8 cellular contexts compared by ENCODE assay signal in the genomic region with DNA sequence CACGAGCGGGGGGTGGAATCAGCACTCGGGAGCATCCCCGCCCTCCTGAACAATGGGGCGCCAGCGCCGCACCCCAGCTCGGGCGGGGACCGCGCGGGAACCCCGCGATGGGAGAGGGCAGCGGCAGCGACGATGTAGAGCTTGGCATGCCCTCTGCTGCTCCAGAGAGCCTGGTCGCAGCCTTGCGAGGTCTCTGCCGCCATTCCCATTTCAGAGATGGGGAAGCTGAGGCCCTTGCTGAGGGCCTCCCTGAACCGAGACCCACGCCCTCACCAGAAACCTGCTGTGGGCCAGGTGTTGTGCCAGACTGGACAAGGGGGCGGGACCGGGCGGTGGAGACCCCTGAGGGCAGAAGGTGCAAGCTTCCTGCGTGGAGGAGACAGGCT. TPM values are rescaled to one million over a fixed set of nuclear protein-coding genes. Genes with fewer than 3 reads are reported as not detected.
DNase-seq lines count a peak whose midpoint lies in the region; ATAC-seq and TF ChIP-seq lines count a peak whose summit lies in the region.

No MANE protein-coding gene starts in this region.

- H3K4me3 Mint-ChIP-seq in neural crest cell = peak overlapping the region; percentile 71

- DNase-seq in SK-N-SH (no peak), neural crest cell (ENCODE audit: low read depth, low spot score) (peak; percentile 22), GM19238 (ENCODE audit: insufficient read length, low spot score) (no peak), GOT3 (lab: John Stamatoyannopoulos, UW) (no peak)
- DNase-seq in effector memory CD4-positive, alpha-beta T cell = no peak
- DNase-seq in activated CD4-positive, alpha-beta T cell treated with anti-CD3 and anti-CD28 coated beads, Interleukin-2, amount 50 U/mL, for 4 hours = no peak

- ATAC-seq in SK-N-SH treated with all-trans-retinoic acid at 6 μM for 48 hours = no peak

- H3K4me3 ChIP-seq in SK-N-SH (ENCODE audit: low read depth in 2 of 2, low read length in 1 of 2) (peak overlapping the region; percentile 78 to 84), KMS-11 (IDR thresholded peaks at IDR 0.05; ENCODE audit: insufficient read depth, low read depth, low read length) (no peak overlapping the region)
- peak overlapping the region; percentile 77 for H3K4me3 ChIP-seq in effector memory CD4-positive, alpha-beta T cell (ENCODE audit: insufficient read depth, low read depth, low read length, poor library complexity, severe bottlenecking)

- H3K27me3 ChIP-seq in SK-N-SH (ENCODE audit: insufficient read depth) (no peaks in the 10 kb centered on the region), KMS-11 (ENCODE audit: insufficient read depth, low read depth) (no peaks in the 10 kb centered on the region)
- no peaks in the 10 kb centered on the region for H3K27me3 ChIP-seq in effector memory CD4-positive, alpha-beta T cell (replicated peaks; ENCODE audit: control insufficient read depth, insufficient read depth, low read length, poor library complexity, severe bottlenecking)

- no peaks in the 10 kb centered on the region for H3K9me3 Mint-ChIP-seq in neural crest cell

- H3K36me3 ChIP-seq in SK-N-SH (replicated peaks in 1 of 2; ENCODE audit: control insufficient read depth in 1 of 2, insufficient read depth in 2 of 2, low read length in 1 of 2) = no peaks in the 10 kb centered on the region
- no peaks in the 10 kb centered on the region for H3K36me3 ChIP-seq in KMS-11 (ENCODE audit: insufficient read depth)
- H3K36me3 ChIP-seq in effector memory CD4-positive, alpha-beta T cell (ENCODE audit: control insufficient read depth, insufficient read depth, low read length) = no peaks in the 10 kb centered on the region

- peak overlapping the region; percentile 97 for H3K27ac Mint-ChIP-seq in neural crest cell (ENCODE audit: unreplicated experiment)

- H4K20me1 ChIP-seq in SK-N-SH (ENCODE audit: insufficient read depth) (no peaks in the 10 kb centered on the region), KMS-11 (ENCODE audit: insufficient read depth) (no peaks in the 10 kb centered on the region)

- no peak for TF ChIP-seq RAD21 in SK-N-SH (IDR thresholded peaks at IDR 0.05; ENCODE audit: low read length)

- CTCF ChIA-PET in SK-N-SH (lab: Yijun Ruan, JAX) = interaction anchor here (1.3 to 1.6 kb wide), 5 partner anchors 10 to 95 kb away, joined by 3 to 8 read pairs (median 5); no protein-coding TSS in a partner anchor

- peaks cover 48% of the 10 kb centered on the region for H3K4me1 Mint-ChIP-seq in neural crest cell

- H3K9ac ChIP-seq in SK-N-SH (peak overlapping the region; percentile 87), KMS-11 (peak overlapping the region; percentile 51)

- 5% methylated on average over 15 of the region's 26 CpGs for WGBS in SK-N-SH (ENCODE audit: low lambda C conversion rate)

- H3K79me2 ChIP-seq in SK-N-SH (ENCODE audit: insufficient read depth) = peaks cover 25% of the 10 kb centered on the region
- peaks cover 12% of the 10 kb centered on the region; the same call in 1 of the 2 replicates for H3K79me2 ChIP-seq in KMS-11 (ENCODE audit: insufficient read depth, low read depth)

- H3K4me1 ChIP-seq in SK-N-SH (ENCODE audit: control insufficient read depth in 1 of 2, insufficient read depth in 2 of 2, low read depth in 1 of 2, low read length in 1 of 2) (peaks cover 11 to 12% of the 10 kb centered on the region in 2 experiments; a peak in 3 of 4 replicates), KMS-11 (ENCODE audit: low read depth, poor library complexity, severe bottlenecking) (peaks cover 64% of the 10 kb centered on the region)
- H3K4me1 ChIP-seq in effector memory CD4-positive, alpha-beta T cell (ENCODE audit: control insufficient read depth, insufficient read depth, low read length, poor library complexity, severe bottlenecking) = peaks cover 24% of the 10 kb centered on the region

- no peaks in the 10 kb centered on the region for H3K36me3 Mint-ChIP-seq in neural crest cell (ENCODE audit: low read depth)

- no peak for TF ChIP-seq CTCF in SK-N-SH (IDR thresholded peaks at IDR 0.05)
- no peak for TF ChIP-seq CTCF in KMS-11 (conservative IDR thresholded peaks at IDR 0.05; ENCODE audit: low read depth, low read length)
- no peak for TF ChIP-seq CTCF in neural crest cell (conservative IDR thresholded peaks at IDR 0.05)

- TF ChIP-seq EP300 in SK-N-SH (IDR thresholded peaks at IDR 0.05; ENCODE audit: borderline replicate concordance in 1 of 2, low read depth in 1 of 2, low read length in 1 of 2) = no peak

- peak overlapping the region; percentile 99 for H2AFZ ChIP-seq in SK-N-SH (ENCODE audit: low read depth)
- peak overlapping the region; percentile 76 for H2AFZ ChIP-seq in KMS-11 (ENCODE audit: low read depth)

- POLR2A ChIA-PET in SK-N-SH (lab: Yijun Ruan, JAX) = interaction anchor here (0.9 to 2.0 kb wide), 5 partner anchors 16 to 143 kb away, joined by 3 to 15 read pairs (median 7); partner anchors contain the start of gene FBXW2

- no peaks in the 10 kb centered on the region for H3K9me3 ChIP-seq in SK-N-SH
- H3K9me3 ChIP-seq in effector memory CD4-positive, alpha-beta T cell (ENCODE audit: control insufficient read depth, low read length) = no peaks in the 10 kb centered on the region

- H3K27ac ChIP-seq in SK-N-SH (ENCODE audit: low read depth in 2 of 2, low read length in 1 of 2) = peak overlapping the region; percentile 47 to 86
- peak overlapping the region; percentile 34; the same call in 1 of the 2 replicates for H3K27ac ChIP-seq in KMS-11
- peak overlapping the region; percentile 67 for H3K27ac ChIP-seq in effector memory CD4-positive, alpha-beta T cell (ENCODE audit: insufficient read depth, low read length, poor library complexity, severe bottlenecking)

- no peaks in the 10 kb centered on the region for H3K27me3 Mint-ChIP-seq in neural crest cell (ENCODE audit: low read depth)

- H3K4me2 ChIP-seq in SK-N-SH (peak overlapping the region; percentile 96), KMS-11 (peak overlapping the region; percentile 55)

- peaks cover 21% of the 10 kb centered on the region for H3F3A ChIP-seq in SK-N-SH (replicated peaks; ENCODE audit: insufficient read depth)

- H3K9me2 ChIP-seq in SK-N-SH = no peaks in the 10 kb centered on the region

TF ChIP-seq in SK-N-SH, 30 proteins besides CTCF, POLR2A, EP300 and RAD21:
- TF ChIP-seq RCOR1 (IDR thresholded peaks at IDR 0.05; ENCODE audit: low read length) (peak; percentile 36), JUND (IDR thresholded peaks at IDR 0.05) (no peak), ELF1 (IDR thresholded peaks at IDR 0.05) (no peak), NFIC (IDR thresholded peaks at IDR 0.05; ENCODE audit: borderline replicate concordance) (no peak), MEF2A (IDR thresholded peaks at IDR 0.05; ENCODE audit: borderline replicate concordance, low read depth) (no peak), FOSL2 (IDR thresholded peaks at IDR 0.05; ENCODE audit: borderline replicate concordance, low read depth) (no peak)

TF ChIP-seq in SK-N-SH treated with all-trans-retinoic acid at 6 μM for 48 hours, 23 proteins besides CTCF, POLR2A, EP300 and RAD21 (continues in another document):
- TF ChIP-seq ARNTL (CRISPR knock-in tag; IDR thresholded peaks at IDR 0.05; ENCODE audit: borderline replicate concordance, low read depth) (no peak), ESRRG (CRISPR knock-in tag; IDR thresholded peaks at IDR 0.05) (no peak), SNAI2 (CRISPR knock-in tag; IDR thresholded peaks at IDR 0.05) (no peak), RARB (CRISPR knock-in tag; IDR thresholded peaks at IDR 0.05) (no peak), CSDC2 (CRISPR knock-in tag; IDR thresholded peaks at IDR 0.05) (no peak), TCF4 (CRISPR knock-in tag; IDR thresholded peaks at IDR 0.05; ENCODE audit: borderline replicate concordance) (no peak)
- TF ChIP-seq, protein P1, sequence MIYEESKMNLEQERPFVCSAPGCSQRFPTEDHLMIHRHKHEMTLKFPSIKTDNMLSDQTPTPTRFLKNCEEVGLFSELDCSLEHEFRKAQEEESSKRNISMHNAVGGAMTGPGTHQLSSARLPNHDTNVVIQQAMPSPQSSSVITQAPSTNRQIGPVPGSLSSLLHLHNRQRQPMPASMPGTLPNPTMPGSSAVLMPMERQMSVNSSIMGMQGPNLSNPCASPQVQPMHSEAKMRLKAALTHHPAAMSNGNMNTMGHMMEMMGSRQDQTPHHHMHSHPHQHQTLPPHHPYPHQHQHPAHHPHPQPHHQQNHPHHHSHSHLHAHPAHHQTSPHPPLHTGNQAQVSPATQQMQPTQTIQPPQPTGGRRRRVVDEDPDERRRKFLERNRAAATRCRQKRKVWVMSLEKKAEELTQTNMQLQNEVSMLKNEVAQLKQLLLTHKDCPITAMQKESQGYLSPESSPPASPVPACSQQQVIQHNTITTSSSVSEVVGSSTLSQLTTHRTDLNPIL (CRISPR knock-in tag; IDR thresholded peaks at IDR 0.05; ENCODE audit: low read depth) = no peak
- TF ChIP-seq, protein P2, sequence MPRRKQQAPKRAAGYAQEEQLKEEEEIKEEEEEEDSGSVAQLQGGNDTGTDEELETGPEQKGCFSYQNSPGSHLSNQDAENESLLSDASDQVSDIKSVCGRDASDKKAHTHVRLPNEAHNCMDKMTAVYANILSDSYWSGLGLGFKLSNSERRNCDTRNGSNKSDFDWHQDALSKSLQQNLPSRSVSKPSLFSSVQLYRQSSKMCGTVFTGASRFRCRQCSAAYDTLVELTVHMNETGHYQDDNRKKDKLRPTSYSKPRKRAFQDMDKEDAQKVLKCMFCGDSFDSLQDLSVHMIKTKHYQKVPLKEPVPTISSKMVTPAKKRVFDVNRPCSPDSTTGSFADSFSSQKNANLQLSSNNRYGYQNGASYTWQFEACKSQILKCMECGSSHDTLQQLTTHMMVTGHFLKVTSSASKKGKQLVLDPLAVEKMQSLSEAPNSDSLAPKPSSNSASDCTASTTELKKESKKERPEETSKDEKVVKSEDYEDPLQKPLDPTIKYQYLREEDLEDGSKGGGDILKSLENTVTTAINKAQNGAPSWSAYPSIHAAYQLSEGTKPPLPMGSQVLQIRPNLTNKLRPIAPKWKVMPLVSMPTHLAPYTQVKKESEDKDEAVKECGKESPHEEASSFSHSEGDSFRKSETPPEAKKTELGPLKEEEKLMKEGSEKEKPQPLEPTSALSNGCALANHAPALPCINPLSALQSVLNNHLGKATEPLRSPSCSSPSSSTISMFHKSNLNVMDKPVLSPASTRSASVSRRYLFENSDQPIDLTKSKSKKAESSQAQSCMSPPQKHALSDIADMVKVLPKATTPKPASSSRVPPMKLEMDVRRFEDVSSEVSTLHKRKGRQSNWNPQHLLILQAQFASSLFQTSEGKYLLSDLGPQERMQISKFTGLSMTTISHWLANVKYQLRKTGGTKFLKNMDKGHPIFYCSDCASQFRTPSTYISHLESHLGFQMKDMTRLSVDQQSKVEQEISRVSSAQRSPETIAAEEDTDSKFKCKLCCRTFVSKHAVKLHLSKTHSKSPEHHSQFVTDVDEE (CRISPR knock-in tag; IDR thresholded peaks at IDR 0.05) = no peak

RNA-seq across cellular contexts. Expression of gene MEGF9, which starts 0.6 kb away (rescaled TPM):
- polyA plus RNA-seq in SK-N-SH (2012; rRNA removed) = 1.8 and 2.2 TPM in 2 replicates
- polyA plus RNA-seq in SK-N-SH (2012; cell fraction: cytosol; rRNA removed) = 3.1 and 3.3 TPM in 2 replicates
- polyA plus RNA-seq in SK-N-SH (2012; cell fraction: nucleus; rRNA removed) = 1.00 and 1.5 TPM in 2 replicates
- total RNA-seq in neural crest cell = 22.2 and 23.3 TPM in 2 replicates
